In the genomic region with DNA sequence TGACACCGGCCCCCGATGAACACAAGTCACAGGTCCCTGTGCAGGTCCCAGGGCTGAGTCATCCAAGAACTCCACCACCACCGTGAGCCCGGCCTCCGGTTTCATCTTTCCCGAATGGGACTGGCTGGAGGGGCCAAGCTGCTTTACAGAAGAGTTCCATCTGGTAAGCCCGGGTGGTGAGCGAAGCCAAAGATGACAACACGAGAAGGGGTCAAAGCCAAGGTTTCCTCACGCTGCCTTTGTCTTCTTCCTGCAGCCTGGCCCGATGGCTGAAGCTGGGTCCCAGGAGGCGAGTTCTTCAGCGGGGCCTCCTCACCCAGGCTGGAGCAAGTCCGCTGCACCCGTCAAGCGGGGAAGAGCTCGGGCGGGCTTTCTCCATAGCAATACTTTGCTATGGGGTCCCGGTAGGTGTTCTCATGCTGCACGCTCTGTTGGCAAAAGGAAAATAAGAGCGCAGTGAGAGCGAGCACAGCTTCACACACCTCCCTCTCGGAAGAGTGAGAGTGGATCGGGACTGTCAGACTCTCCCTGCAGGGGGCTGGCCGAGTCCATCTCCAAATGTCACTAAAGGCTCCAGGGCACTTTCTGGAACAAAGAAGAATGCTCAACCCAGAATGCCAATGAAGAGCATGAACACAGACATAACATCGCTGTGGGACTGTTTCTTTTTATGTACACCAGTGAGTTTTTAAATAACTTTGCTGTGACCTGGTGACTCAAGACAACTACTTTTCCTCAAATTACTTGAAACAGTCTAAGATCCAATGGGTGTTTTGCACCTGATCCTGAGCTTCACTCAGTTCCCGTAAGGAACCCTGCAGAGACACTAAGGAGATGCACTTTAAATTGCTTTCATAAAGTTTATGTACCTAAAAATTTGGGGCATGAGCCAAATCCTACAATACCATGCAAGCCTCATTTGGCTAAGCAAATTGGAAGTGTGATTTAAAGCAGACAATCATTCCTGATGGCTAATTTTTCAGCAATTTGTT, we compare ENCODE assay signal across 1 cellular context.
TF ChIP-seq lines count a peak whose summit lies in the region.

No MANE protein-coding gene starts in this region.

TF ChIP-seq in SK-N-SH, 30 proteins besides CTCF, POLR2A, EP300 and RAD21:
- TF ChIP-seq JUND (IDR thresholded peaks at IDR 0.05) = no peak
- TF ChIP-seq, protein P1, sequence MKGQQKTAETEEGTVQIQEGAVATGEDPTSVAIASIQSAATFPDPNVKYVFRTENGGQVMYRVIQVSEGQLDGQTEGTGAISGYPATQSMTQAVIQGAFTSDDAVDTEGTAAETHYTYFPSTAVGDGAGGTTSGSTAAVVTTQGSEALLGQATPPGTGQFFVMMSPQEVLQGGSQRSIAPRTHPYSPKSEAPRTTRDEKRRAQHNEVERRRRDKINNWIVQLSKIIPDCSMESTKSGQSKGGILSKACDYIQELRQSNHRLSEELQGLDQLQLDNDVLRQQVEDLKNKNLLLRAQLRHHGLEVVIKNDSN (IDR thresholded peaks at IDR 0.05; ENCODE audit: borderline replicate concordance, low read depth) = no peak
- no peak for TF ChIP-seq RCOR1 (IDR thresholded peaks at IDR 0.05; ENCODE audit: low read length)
- no peak for TF ChIP-seq FOSL2 (IDR thresholded peaks at IDR 0.05; ENCODE audit: borderline replicate concordance, low read depth)
- no peak for TF ChIP-seq SIN3A (IDR thresholded peaks at IDR 0.05; ENCODE audit: borderline replicate concordance, low read depth, low read length)
- no peak for TF ChIP-seq RXRA (IDR thresholded peaks at IDR 0.05; ENCODE audit: borderline replicate concordance, low read depth)
